ENCODE assay signal across 13 cellular contexts in the genomic region with DNA sequence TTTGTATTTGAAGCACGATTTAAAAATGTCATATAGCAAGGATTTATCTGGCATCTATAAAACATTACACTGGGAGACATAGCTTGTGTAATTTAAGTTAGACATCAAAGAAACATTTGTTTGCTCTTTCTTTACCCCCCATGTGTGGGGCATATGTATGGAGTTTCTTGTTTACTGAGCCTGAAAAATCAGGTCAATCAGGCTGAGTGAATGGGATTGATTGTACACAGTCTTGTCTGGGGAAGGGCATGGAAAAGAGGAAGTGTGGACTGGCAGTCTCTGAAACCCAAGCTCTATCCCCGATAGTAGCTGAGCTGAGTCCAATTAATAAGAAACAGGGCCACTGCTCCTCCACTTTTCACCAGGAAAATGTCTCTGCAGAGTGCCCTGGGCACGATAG.
DNase-seq lines count a peak whose midpoint lies in the region.
"Had no signal": no experiment of that assay in that cellular context is flagged by ENCODE, and none has a peak within 500 bp of the region (broad histone marks: within the 10 kb centered on the region; RNA-seq: fewer than 3 reads in every experiment).

No MANE protein-coding gene starts in this region.

- H3K27ac Mint-ChIP-seq in dendritic cell treated with granulocyte-macrophage colony-stimulating factor and Interleukin-4, amounts not matched to agents 40 ng/mL and 50 ng/mL, for 4 days, result peak overlapping the region; percentile 58
- no peak overlapping the region for H3K27ac Mint-ChIP-seq in T-helper 2 cell treated with Interferon-gamma antibody and Interleukin-4, amounts not matched to agents 5 μg/mL and 100 μg/mL, for 36 hours
- H3K27ac Mint-ChIP-seq: stimulated activated naive CD8-positive, alpha-beta T cell treated with anti-CD3 and anti-CD28 coated beads, Interleukin-15, Interleukin-2, amounts not matched to agents 100 ng/mL and 50 ng/mL, for 24 hours had no signal

- peaks cover 70% of the 10 kb centered on the region for H3K4me1 Mint-ChIP-seq in dendritic cell treated with granulocyte-macrophage colony-stimulating factor and Interleukin-4, amounts not matched to agents 40 ng/mL and 50 ng/mL, for 4 days (ENCODE audit: low read depth)
- peaks cover 6% of the 10 kb centered on the region for H3K4me1 Mint-ChIP-seq in T-helper 2 cell treated with Interferon-gamma antibody and Interleukin-4, amounts not matched to agents 5 μg/mL and 100 μg/mL, for 36 hours (ENCODE audit: low read depth)

- intact Hi-C loops in dendritic cell treated with granulocyte-macrophage colony-stimulating factor and Interleukin-4, amounts not matched to agents 40 ng/mL and 50 ng/mL, for 4 days (cut with micrococcal nuclease), result no loop called here

- no peak overlapping the region for H3K4me3 Mint-ChIP-seq in dendritic cell treated with granulocyte-macrophage colony-stimulating factor and Interleukin-4, amounts not matched to agents 40 ng/mL and 50 ng/mL, for 4 days
- no peak overlapping the region for H3K4me3 Mint-ChIP-seq in T-helper 2 cell treated with Interferon-gamma antibody and Interleukin-4, amounts not matched to agents 5 μg/mL and 100 μg/mL, for 36 hours
- H3K4me3 Mint-ChIP-seq: stimulated activated naive CD8-positive, alpha-beta T cell treated with anti-CD3 and anti-CD28 coated beads, Interleukin-15, Interleukin-2, amounts not matched to agents 100 ng/mL and 50 ng/mL, for 24 hours had no signal

- DNase-seq in DMS153 treated with DMSO at 0.1 percent for 48 hours (lab: John Stamatoyannopoulos, UW; ENCODE audit: unreplicated experiment), result peak; percentile 8
- peak; percentile 40 for DNase-seq in NOMO-1 treated with DMSO at 0.1 percent for 48 hours (lab: John Stamatoyannopoulos, UW; ENCODE audit: unreplicated experiment)
- peak; percentile 55 for DNase-seq in putamen (ENCODE audit: low spot score)
- DNase-seq in NCI-H748 (lab: John Stamatoyannopoulos, UW; ENCODE audit: unreplicated experiment), result no peak
- DNase-seq in NCI-H2107 treated with DMSO at 0.1 percent for 48 hours (lab: John Stamatoyannopoulos, UW; ENCODE audit: unreplicated experiment), result no peak
- no peak for DNase-seq in T-helper 2 cell treated with Interferon-gamma antibody and Interleukin-4, amounts not matched to agents 5 μg/mL and 100 μg/mL, for 36 hours (ENCODE audit: low spot score)
- DNase-seq: activated CD4-positive, alpha-beta T cell treated with anti-CD3 and anti-CD28 coated beads, Interleukin-2, amount 50 U/mL, for 1 hour; amniotic stem cell; H7; NCI-H446; stimulated activated CD4-positive, alpha-beta T cell treated with anti-CD3 and anti-CD28 coated beads, Interleukin-1b, Interleukin-23, amount 100 ng/mL, for 48 hours had no signal

- no peaks in the 10 kb centered on the region for H3K9me3 Mint-ChIP-seq in dendritic cell treated with granulocyte-macrophage colony-stimulating factor and Interleukin-4, amounts not matched to agents 40 ng/mL and 50 ng/mL, for 4 days
- no peaks in the 10 kb centered on the region for H3K9me3 Mint-ChIP-seq in T-helper 2 cell treated with Interferon-gamma antibody and Interleukin-4, amounts not matched to agents 5 μg/mL and 100 μg/mL, for 36 hours
- H3K9me3 Mint-ChIP-seq: stimulated activated naive CD8-positive, alpha-beta T cell treated with anti-CD3 and anti-CD28 coated beads, Interleukin-15, Interleukin-2, amounts not matched to agents 100 ng/mL and 50 ng/mL, for 24 hours had no signal

- no peaks in the 10 kb centered on the region for H3K27me3 Mint-ChIP-seq in dendritic cell treated with granulocyte-macrophage colony-stimulating factor and Interleukin-4, amounts not matched to agents 40 ng/mL and 50 ng/mL, for 4 days
- no peaks in the 10 kb centered on the region for H3K27me3 Mint-ChIP-seq in T-helper 2 cell treated with Interferon-gamma antibody and Interleukin-4, amounts not matched to agents 5 μg/mL and 100 μg/mL, for 36 hours (ENCODE audit: low read depth)
- H3K27me3 Mint-ChIP-seq: stimulated activated naive CD8-positive, alpha-beta T cell treated with anti-CD3 and anti-CD28 coated beads, Interleukin-15, Interleukin-2, amounts not matched to agents 100 ng/mL and 50 ng/mL, for 24 hours had no signal

- H3K36me3 Mint-ChIP-seq in dendritic cell treated with granulocyte-macrophage colony-stimulating factor and Interleukin-4, amounts not matched to agents 40 ng/mL and 50 ng/mL, for 4 days (ENCODE audit: low read depth), result peaks cover 84% of the 10 kb centered on the region
- no peaks in the 10 kb centered on the region for H3K36me3 Mint-ChIP-seq in T-helper 2 cell treated with Interferon-gamma antibody and Interleukin-4, amounts not matched to agents 5 μg/mL and 100 μg/mL, for 36 hours (ENCODE audit: low read depth)

Comparison
In these comparisons a context has a peak if more than half of its experiments do, and no peak if none do; other contexts are left out.
1. DNase-seq: peak in DMS153 treated with DMSO at 0.1 percent for 48 hours (single experiment), NOMO-1 treated with DMSO at 0.1 percent for 48 hours (single experiment) and putamen (single experiment); none in NCI-H748 (single experiment), NCI-H2107 treated with DMSO at 0.1 percent for 48 hours (single experiment) and T-helper 2 cell treated with Interferon-gamma antibody and Interleukin-4, amounts not matched to agents 5 μg/mL and 100 μg/mL, for 36 hours (single experiment).